In the genomic region with DNA sequence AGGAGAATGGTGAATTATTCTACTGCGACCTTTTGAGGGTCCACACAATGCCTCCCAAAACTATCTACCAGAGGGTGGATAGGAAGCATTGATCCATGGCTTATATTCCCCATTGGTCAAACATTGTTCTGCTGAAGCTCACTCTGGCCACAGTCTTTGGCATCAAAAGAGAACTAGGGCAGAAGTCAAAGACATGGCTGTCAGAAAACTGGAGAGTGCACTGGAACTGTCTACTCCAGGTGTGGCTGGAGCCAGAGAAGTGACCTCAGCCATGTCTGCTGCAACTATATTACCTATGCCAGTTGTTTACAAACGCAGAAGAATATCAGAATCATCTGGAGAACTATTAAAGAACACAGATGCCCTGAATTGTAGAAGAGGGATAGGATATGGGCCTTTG, we compare ENCODE assay signal across 39 cellular contexts.
"Had no signal": no experiment of that assay in that cellular context is flagged by ENCODE, and none has a peak within 500 bp of the region (broad histone marks: within the 10 kb centered on the region; RNA-seq: fewer than 3 reads in every experiment).

No MANE protein-coding gene starts in this region.

- H3K27ac Mint-ChIP-seq: activated naive CD4-positive, alpha-beta T cell treated with anti-CD3 and anti-CD28 coated beads for 36 hours; activated naive CD4-positive, alpha-beta T cell treated with anti-CD3 and anti-CD28 coated beads, Interleukin-2, amount 10 ng/mL, durations not matched to agents 7 days and 5 days; activated naive CD4-positive, alpha-beta T cell treated with anti-CD3 and anti-CD28 coated beads, Interleukin-2, amount 50 U/mL, for 24 hours; activated naive CD4-positive, alpha-beta T cell treated with anti-CD3 and anti-CD28 coated beads, Interleukin-2, amount 50 U/mL, for 72 hours; activated naive CD8-positive, alpha-beta T cell; activated naive CD8-positive, alpha-beta T cell treated with anti-CD3 and anti-CD28 coated beads for 36 hours; activated naive CD8-positive, alpha-beta T cell treated with anti-CD3 and anti-CD28 coated beads, Interleukin-2, amount 10 ng/mL, durations not matched to agents 7 days and 5 days; activated naive CD8-positive, alpha-beta T cell treated with anti-CD3 and anti-CD28 coated beads, Interleukin-2, amount 50 U/mL, for 24 hours; activated T-cell treated with anti-CD3 and anti-CD28 coated beads, Interleukin-2, amount 50 U/mL, for 24 hours; activated T-cell treated with anti-CD3 and anti-CD28 coated beads, Interleukin-2, amount 50 U/mL, for 72 hours; activated T-helper 1 cell treated with anti-CD3 and anti-CD28 coated beads, Interleukin-12 subunit alpha, Interleukin-12 subunit beta, Interleukin-2, Interleukin-4 antibody, amounts not matched to agents 30 ng/mL and 10 ng/mL and 1 ng/mL, durations not matched to agents 14 hours and 24 hours and 36 hours; activated T-helper 17 cell treated with anti-CD3 and anti-CD28 coated beads, Interleukin-2, amount 50 U/mL, for 72 hours; activated T-helper 2 cell treated with anti-CD3 and anti-CD28 coated beads, Interferon-gamma antibody, Interleukin-2, Interleukin-4, amounts not matched to agents 10 μg/mL and 5 μg/mL and 100 μg/mL, durations not matched to agents 14 hours and 24 hours and 36 hours; brain had no signal

- H3K9me3 ChIP-seq: adrenal gland, ascending aorta, body of pancreas, breast epithelium had no signal

- H3K27me3 ChIP-seq: adrenal gland, ascending aorta, body of pancreas, brain microvascular endothelial cell, breast epithelium, cardiac muscle cell had no signal

- H3K36me3 Mint-ChIP-seq: activated naive CD4-positive, alpha-beta T cell treated with anti-CD3 and anti-CD28 coated beads, Interleukin-2, amount 10 ng/mL, durations not matched to agents 7 days and 5 days; activated naive CD4-positive, alpha-beta T cell treated with anti-CD3 and anti-CD28 coated beads, Interleukin-2, amount 50 U/mL, for 24 hours; activated naive CD4-positive, alpha-beta T cell treated with anti-CD3 and anti-CD28 coated beads, Interleukin-2, amount 50 U/mL, for 72 hours; activated naive CD8-positive, alpha-beta T cell; activated naive CD8-positive, alpha-beta T cell treated with anti-CD3 and anti-CD28 coated beads for 36 hours; brain had no signal

- DNase-seq: activated effector memory CD4-positive, alpha-beta T cell treated with anti-CD3 and anti-CD28 coated beads, Interleukin-2, amount 50 U/mL, for 16 hours; activated effector memory CD4-positive, alpha-beta T cell treated with Interleukin-2 at 50 U/mL for 16 hours; activated gamma-delta T cell; activated naive CD4-positive, alpha-beta T cell; activated naive CD4-positive, alpha-beta T cell treated with anti-CD3 and anti-CD28 coated beads for 36 hours; activated naive CD4-positive, alpha-beta T cell treated with anti-CD3 and anti-CD28 coated beads, Interleukin-2, amount 10 ng/mL, durations not matched to agents 7 days and 5 days; activated naive CD4-positive, alpha-beta T cell treated with anti-CD3 and anti-CD28 coated beads, Interleukin-2, amount 50 U/mL, for 16 hours; activated naive CD4-positive, alpha-beta T cell treated with Interleukin-2 at 50 U/mL for 16 hours; activated naive CD8-positive, alpha-beta T cell treated with anti-CD3 and anti-CD28 coated beads for 36 hours; activated naive CD8-positive, alpha-beta T cell treated with anti-CD3 and anti-CD28 coated beads, Interleukin-2, amount 10 ng/mL, durations not matched to agents 7 days and 5 days; activated naive CD8-positive, alpha-beta T cell treated with anti-CD3 and anti-CD28 coated beads, Interleukin-2, amount 50 U/mL, for 24 hours; activated T-cell treated with anti-CD3 and anti-CD28 coated beads for 4 hours; activated T-cell treated with anti-CD3 and anti-CD28 coated beads, Interleukin-2, amount 50 U/mL, for 1 hour; activated T-cell treated with anti-CD3 and anti-CD28 coated beads, Interleukin-2, amount 50 U/mL, for 24 hours; activated T-cell treated with anti-CD3 and anti-CD28 coated beads, Interleukin-2, amount 50 U/mL, for 4 hours; activated T-cell treated with anti-CD3 and anti-CD28 coated beads, Interleukin-2, amount 50 U/mL, for 48 hours; activated T-cell treated with anti-CD3 and anti-CD28 coated beads, Interleukin-2, amount 50 U/mL, for 72 hours; adrenal gland; amniotic stem cell; amygdala; anterior cingulate cortex; aorta; body of pancreas; brain microvascular endothelial cell; caudate nucleus; central memory CD4-positive, alpha-beta T cell; cerebellar nuclear complex had no signal

- H3K4me1 Mint-ChIP-seq: activated naive CD4-positive, alpha-beta T cell treated with anti-CD3 and anti-CD28 coated beads, Interleukin-2, amount 50 U/mL, for 24 hours; activated naive CD8-positive, alpha-beta T cell treated with anti-CD3 and anti-CD28 coated beads, Interleukin-2, amount 50 U/mL, for 24 hours; activated T-helper 17 cell treated with anti-CD3 and anti-CD28 coated beads, Interleukin-2, amount 50 U/mL, for 72 hours; brain; central memory CD8-positive, alpha-beta T cell had no signal

- H3K27me3 Mint-ChIP-seq: activated naive CD4-positive, alpha-beta T cell treated with anti-CD3 and anti-CD28 coated beads, Interleukin-2, amount 10 ng/mL, durations not matched to agents 7 days and 5 days; activated naive CD8-positive, alpha-beta T cell; activated naive CD8-positive, alpha-beta T cell treated with anti-CD3 and anti-CD28 coated beads for 36 hours; activated naive CD8-positive, alpha-beta T cell treated with anti-CD3 and anti-CD28 coated beads, Interleukin-2, amount 10 ng/mL, durations not matched to agents 7 days and 5 days; activated naive CD8-positive, alpha-beta T cell treated with anti-CD3 and anti-CD28 coated beads, Interleukin-2, amount 50 U/mL, for 24 hours; activated T-cell treated with anti-CD3 and anti-CD28 coated beads, Interleukin-2, amount 50 U/mL, for 24 hours; activated T-helper 17 cell treated with anti-CD3 and anti-CD28 coated beads, Interleukin-2, amount 50 U/mL, for 72 hours; central memory CD8-positive, alpha-beta T cell had no signal

- H3K9me3 Mint-ChIP-seq: activated naive CD4-positive, alpha-beta T cell treated with anti-CD3 and anti-CD28 coated beads for 36 hours; activated naive CD4-positive, alpha-beta T cell treated with anti-CD3 and anti-CD28 coated beads, Interleukin-2, amount 10 ng/mL, durations not matched to agents 7 days and 5 days; activated naive CD4-positive, alpha-beta T cell treated with anti-CD3 and anti-CD28 coated beads, Interleukin-2, amount 50 U/mL, for 24 hours; activated naive CD4-positive, alpha-beta T cell treated with anti-CD3 and anti-CD28 coated beads, Interleukin-2, amount 50 U/mL, for 72 hours; activated naive CD8-positive, alpha-beta T cell treated with anti-CD3 and anti-CD28 coated beads for 36 hours; activated naive CD8-positive, alpha-beta T cell treated with anti-CD3 and anti-CD28 coated beads, Interleukin-2, amount 10 ng/mL, durations not matched to agents 7 days and 5 days; activated naive CD8-positive, alpha-beta T cell treated with anti-CD3 and anti-CD28 coated beads, Interleukin-2, amount 50 U/mL, for 24 hours; activated T-cell treated with anti-CD3 and anti-CD28 coated beads, Interleukin-2, amount 50 U/mL, for 24 hours; activated T-cell treated with anti-CD3 and anti-CD28 coated beads, Interleukin-2, amount 50 U/mL, for 4 hours; activated T-cell treated with anti-CD3 and anti-CD28 coated beads, Interleukin-2, amount 50 U/mL, for 72 hours; activated T-helper 1 cell treated with anti-CD3 and anti-CD28 coated beads, Interleukin-12 subunit alpha, Interleukin-12 subunit beta, Interleukin-2, Interleukin-4 antibody, amounts not matched to agents 30 ng/mL and 10 ng/mL and 1 ng/mL, durations not matched to agents 14 hours and 24 hours and 36 hours; activated T-helper 17 cell treated with anti-CD3 and anti-CD28 coated beads, Interleukin-2, amount 50 U/mL, for 72 hours; activated T-helper 2 cell treated with anti-CD3 and anti-CD28 coated beads, Interferon-gamma antibody, Interleukin-2, Interleukin-4, amounts not matched to agents 10 μg/mL and 5 μg/mL and 100 μg/mL, durations not matched to agents 14 hours and 24 hours and 36 hours; brain; central memory CD8-positive, alpha-beta T cell had no signal

- H3K4me3 Mint-ChIP-seq: activated naive CD4-positive, alpha-beta T cell treated with anti-CD3 and anti-CD28 coated beads for 36 hours; activated naive CD4-positive, alpha-beta T cell treated with anti-CD3 and anti-CD28 coated beads, Interleukin-2, amount 10 ng/mL, durations not matched to agents 7 days and 5 days; activated naive CD4-positive, alpha-beta T cell treated with anti-CD3 and anti-CD28 coated beads, Interleukin-2, amount 50 U/mL, for 24 hours; activated naive CD8-positive, alpha-beta T cell; activated naive CD8-positive, alpha-beta T cell treated with anti-CD3 and anti-CD28 coated beads for 36 hours; activated naive CD8-positive, alpha-beta T cell treated with anti-CD3 and anti-CD28 coated beads, Interleukin-2, amount 10 ng/mL, durations not matched to agents 7 days and 5 days; activated naive CD8-positive, alpha-beta T cell treated with anti-CD3 and anti-CD28 coated beads, Interleukin-2, amount 50 U/mL, for 24 hours; activated T-cell treated with anti-CD3 and anti-CD28 coated beads, Interleukin-2, amount 50 U/mL, for 24 hours; activated T-cell treated with anti-CD3 and anti-CD28 coated beads, Interleukin-2, amount 50 U/mL, for 4 hours; activated T-cell treated with anti-CD3 and anti-CD28 coated beads, Interleukin-2, amount 50 U/mL, for 72 hours; activated T-helper 1 cell treated with anti-CD3 and anti-CD28 coated beads, Interleukin-12 subunit alpha, Interleukin-12 subunit beta, Interleukin-2, Interleukin-4 antibody, amounts not matched to agents 30 ng/mL and 10 ng/mL and 1 ng/mL, durations not matched to agents 14 hours and 24 hours and 36 hours; activated T-helper 17 cell treated with anti-CD3 and anti-CD28 coated beads, Interleukin-2, amount 50 U/mL, for 72 hours; brain; central memory CD8-positive, alpha-beta T cell had no signal

- H3K4me3 ChIP-seq: adrenal gland, ascending aorta, body of pancreas, breast epithelium, cardiac muscle cell had no signal

- H3K4me1 ChIP-seq: adrenal gland, ascending aorta, body of pancreas, breast epithelium had no signal

- H3K27ac ChIP-seq: adrenal gland, ascending aorta, body of pancreas, brain microvascular endothelial cell, breast epithelium, cardiac muscle cell had no signal

- FAIRE-seq: astrocyte had no signal

- H3K36me3 ChIP-seq: adrenal gland, ascending aorta, brain microvascular endothelial cell, breast epithelium, cardiac muscle cell had no signal

- ATAC-seq: activated naive CD4-positive, alpha-beta T cell treated with anti-CD3 and anti-CD28 coated beads, Interleukin-2, amount 50 U/mL, for 72 hours; activated naive CD8-positive, alpha-beta T cell treated with anti-CD3 and anti-CD28 coated beads, Interleukin-2, amount 50 U/mL, for 24 hours; activated T-cell treated with anti-CD3 and anti-CD28 coated beads, Interleukin-2, amount 50 U/mL, for 4 hours; activated T-cell treated with anti-CD3 and anti-CD28 coated beads, Interleukin-2, amount 50 U/mL, for 72 hours; activated T-helper 17 cell treated with anti-CD3 and anti-CD28 coated beads, Interleukin-2, amount 50 U/mL, for 72 hours; body of pancreas had no signal
